9 cellular contexts compared by ENCODE assay signal in genomic region chr11:35785287-35786167, GRCh38.
DNase-seq lines count a peak whose midpoint lies in the region; ATAC-seq and TF ChIP-seq lines count a peak whose summit lies in the region.
"Had no signal": no experiment of that assay in that cellular context is flagged by ENCODE, and none has a peak within 500 bp of the region (broad histone marks: within the 10 kb centered on the region; RNA-seq: fewer than 3 reads in every experiment).

No MANE protein-coding gene starts in this region.

- no peak for TF ChIP-seq CTCF in stomach (IDR thresholded peaks at IDR 0.05)
- TF ChIP-seq CTCF in left lung (IDR thresholded peaks at IDR 0.05): no peak

- 54 to 70% (median 66%) methylated on average over 4 of the region's 4 CpGs for WGBS in stomach, 5 donors

- H3K27me3 ChIP-seq in stomach: no peaks in the 10 kb centered on the region
- H3K27me3 ChIP-seq in effector memory CD4-positive, alpha-beta T cell (replicated peaks; ENCODE audit: control insufficient read depth, insufficient read depth, low read length, poor library complexity, severe bottlenecking): no peaks in the 10 kb centered on the region
- no peaks in the 10 kb centered on the region for H3K27me3 ChIP-seq in left lung

- TF ChIP-seq EP300 in stomach (IDR thresholded peaks at IDR 0.05): no peak

- H3K4me1 ChIP-seq in stomach: peaks cover 0 to 43% (median 22%) of the 10 kb centered on the region in 4 donors
- peaks cover 4% of the 10 kb centered on the region for H3K4me1 ChIP-seq in effector memory CD4-positive, alpha-beta T cell (ENCODE audit: control insufficient read depth, insufficient read depth, low read length, poor library complexity, severe bottlenecking)
- H3K4me1 ChIP-seq in left lung: peaks cover 0 to 6% of the 10 kb centered on the region in 2 donors

- H3K36me3 ChIP-seq in stomach (no peaks in the 10 kb centered on the region), left lung (no peaks in the 10 kb centered on the region)
- H3K36me3 ChIP-seq in effector memory CD4-positive, alpha-beta T cell (ENCODE audit: control insufficient read depth, insufficient read depth, low read length): no peaks in the 10 kb centered on the region

- peak; percentile 33 for ATAC-seq in GM18519 (IDR thresholded peaks at IDR 0.05; ENCODE audit: low FRiP score, unreplicated experiment)
- peak; percentile 77 for ATAC-seq in HG02610 (IDR thresholded peaks at IDR 0.05; ENCODE audit: unreplicated experiment)
- ATAC-seq in left lung: no peak

- DNase-seq in M059J (ENCODE audit: low read depth) (peak; percentile 60), kidney glomerular epithelial cell (lab: John Stamatoyannopoulos, UW) (peak; percentile 31), cardiac septum (ENCODE audit: low spot score) (no peak), stomach (no peak), left lung (no peak)
- no peak for DNase-seq in effector memory CD4-positive, alpha-beta T cell
- DNase-seq: stimulated activated CD4-positive, alpha-beta T cell treated with anti-CD3 and anti-CD28 coated beads, Interleukin-4, amount 100 ng/mL, for 1 hour had no signal

- H3K4me3 ChIP-seq in stomach: no peak overlapping the region
- H3K4me3 ChIP-seq in effector memory CD4-positive, alpha-beta T cell (ENCODE audit: insufficient read depth, low read depth, low read length, poor library complexity, severe bottlenecking): no peak overlapping the region
- no peak overlapping the region for H3K4me3 ChIP-seq in left lung

- no peak overlapping the region for H3K27ac ChIP-seq in stomach
- no peak overlapping the region for H3K27ac ChIP-seq in effector memory CD4-positive, alpha-beta T cell (ENCODE audit: insufficient read depth, low read length, poor library complexity, severe bottlenecking)
- H3K27ac ChIP-seq in left lung: no peak overlapping the region

- H3K9me3 ChIP-seq in stomach (no peaks in the 10 kb centered on the region), left lung (no peaks in the 10 kb centered on the region)
- no peaks in the 10 kb centered on the region for H3K9me3 ChIP-seq in effector memory CD4-positive, alpha-beta T cell (ENCODE audit: control insufficient read depth, low read length)

- intact Hi-C loops in cardiac septum (cut with DNase I): loop anchor here (5.0 kb wide), 1 partner anchor 38 kb away; no protein-coding TSS in a partner anchor
- intact Hi-C loops in stomach (cut with DNase I; ENCODE audit: low total_unique reads): no loop called here
- intact Hi-C loops in left lung (cut with DNase I): no loop called here

- TF ChIP-seq POLR2A in stomach (IDR thresholded peaks at IDR 0.05): no peak

Comparison
In these comparisons a context has a peak if more than half of its experiments do, and no peak if none do; other contexts are left out.
1. DNase-seq: peak in M059J (single experiment) and kidney glomerular epithelial cell (single experiment); none in cardiac septum (single experiment), stomach (single experiment), effector memory CD4-positive, alpha-beta T cell (0 of 3) and left lung (0 of 2).